16 cellular contexts compared by ENCODE assay signal in the genomic region with DNA sequence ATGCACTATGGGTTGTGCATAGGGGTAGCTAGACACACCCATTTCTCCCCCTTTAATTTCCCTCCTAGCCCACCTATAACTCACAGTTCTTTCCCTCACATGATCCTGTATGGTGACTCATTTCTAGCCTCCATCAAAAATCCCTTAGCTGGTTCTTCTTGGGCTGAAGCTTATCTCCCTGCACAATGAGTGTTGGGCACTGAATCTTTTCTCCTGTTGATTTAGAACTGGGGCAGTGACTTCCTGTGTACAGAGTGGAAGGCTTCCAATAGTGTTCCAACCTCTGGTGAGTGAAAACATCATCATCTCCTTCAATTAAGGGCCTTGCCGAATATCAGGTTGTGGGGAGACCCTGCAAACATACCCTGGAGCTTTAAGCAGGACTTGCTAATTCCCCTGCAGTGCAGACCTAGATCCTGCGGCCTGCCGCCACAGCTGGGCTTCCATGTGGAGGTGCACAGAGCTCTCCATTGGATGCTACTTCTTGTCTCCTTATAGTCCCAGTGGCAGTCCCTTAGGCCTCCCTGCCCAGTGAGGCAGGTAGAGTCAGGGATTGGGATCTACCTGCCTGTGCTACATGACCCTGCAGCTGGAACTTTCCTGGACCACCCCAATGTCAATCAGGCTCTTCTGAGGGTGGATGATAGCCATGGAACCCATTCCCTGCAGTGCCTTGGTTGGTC.
DNase-seq lines count a peak whose midpoint lies in the region; ATAC-seq and TF ChIP-seq lines count a peak whose summit lies in the region.
"Had no signal": no experiment of that assay in that cellular context is flagged by ENCODE, and none has a peak within 500 bp of the region (broad histone marks: within the 10 kb centered on the region; RNA-seq: fewer than 3 reads in every experiment).

No MANE protein-coding gene starts in this region.

- intact Hi-C loops in mammary epithelial cell (cut with micrococcal nuclease) (no loop called here), breast epithelium (cut with DNase I; ENCODE audit: low total_unique reads) (no loop called here)

- in situ Hi-C loops in mammary epithelial cell (cut with MboI; ENCODE audit: low sequenced_read_pairs in 2 of 2) = no loop called here

- no peak overlapping the region for H3K9ac ChIP-seq in mammary epithelial cell (ENCODE audit: insufficient read depth, low read length)

- no peaks in the 10 kb centered on the region for H4K20me1 ChIP-seq in mammary epithelial cell (ENCODE audit: insufficient read depth, low read length)

- H2AFZ ChIP-seq in mammary epithelial cell (ENCODE audit: low read depth, low read length) = peak overlapping the region; percentile 37

- H3K27ac ChIP-seq in mammary epithelial cell (ENCODE audit: insufficient read depth, low read depth, low read length) (no peak overlapping the region), breast epithelium (no peak overlapping the region), epithelial cell of prostate (peak overlapping the region; percentile 7), thoracic aorta (peak overlapping the region; percentile 50 to 100)
- H3K27ac ChIP-seq: SJCRH30 had no signal

- H3K4me2 ChIP-seq in mammary epithelial cell (ENCODE audit: insufficient read depth, low read depth, low read length) = no peak overlapping the region

- H3K9me3 ChIP-seq in mammary epithelial cell (replicated peaks; ENCODE audit: insufficient read depth, low read length) = no peaks in the 10 kb centered on the region
- H3K9me3 ChIP-seq in breast epithelium = no peaks in the 10 kb centered on the region
- H3K9me3 ChIP-seq in T-helper 17 cell (ENCODE audit: control insufficient read depth, low read length, poor library complexity, severe bottlenecking) = no peaks in the 10 kb centered on the region
- H3K9me3 ChIP-seq in thoracic aorta = no peaks in the 10 kb centered on the region
- H3K9me3 ChIP-seq: sigmoid colon, SJCRH30 had no signal

- peak overlapping the region; percentile 9 for H3K4me3 Mint-ChIP-seq in T-helper 17 cell
- H3K4me3 Mint-ChIP-seq in activated T-cell treated with anti-CD3 and anti-CD28 coated beads, Interleukin-2, amount 50 U/mL, for 4 hours = no peak overlapping the region
- H3K4me3 Mint-ChIP-seq: activated T-cell treated with anti-CD3 and anti-CD28 coated beads, Interleukin-2, amount 50 U/mL, for 24 hours had no signal

- ATAC-seq in T-helper 17 cell = no peak
- ATAC-seq in thoracic aorta (ENCODE audit: insufficient number of reproducible peaks, low FRiP score, low read depth) = no peak
- ATAC-seq in activated T-cell treated with anti-CD3 and anti-CD28 coated beads, Interleukin-2, amount 50 U/mL, for 4 hours = no peak

- H3K4me3 ChIP-seq in mammary epithelial cell (replicated peaks in 1 of 3; ENCODE audit: insufficient read depth in 1 of 3, low read depth in 2 of 3, low read length in 3 of 3) = no peak overlapping the region
- H3K4me3 ChIP-seq in breast epithelium = no peak overlapping the region
- H3K4me3 ChIP-seq in thoracic aorta = no peak overlapping the region
- H3K4me3 ChIP-seq: sigmoid colon, SJCRH30 had no signal

- H3K27me3 Mint-ChIP-seq in T-helper 17 cell = no peaks in the 10 kb centered on the region
- no peaks in the 10 kb centered on the region for H3K27me3 Mint-ChIP-seq in activated T-cell treated with anti-CD3 and anti-CD28 coated beads, Interleukin-2, amount 50 U/mL, for 4 hours (ENCODE audit: low read depth)
- H3K27me3 Mint-ChIP-seq: activated T-cell treated with anti-CD3 and anti-CD28 coated beads, Interleukin-2, amount 50 U/mL, for 24 hours had no signal

- H3K36me3 ChIP-seq in mammary epithelial cell (ENCODE audit: insufficient read depth, low read length) (no peaks in the 10 kb centered on the region), breast epithelium (no peaks in the 10 kb centered on the region), thoracic aorta (no peaks in the 10 kb centered on the region)
- H3K36me3 ChIP-seq: sigmoid colon, SJCRH30 had no signal

- no peak overlapping the region for H3K27ac Mint-ChIP-seq in T-helper 17 cell
- H3K27ac Mint-ChIP-seq: activated T-cell treated with anti-CD3 and anti-CD28 coated beads, Interleukin-2, amount 50 U/mL, for 24 hours had no signal

- peaks cover 45% of the 10 kb centered on the region for H3K4me1 ChIP-seq in mammary epithelial cell (ENCODE audit: insufficient read depth, low read length)
- H3K4me1 ChIP-seq in breast epithelium = peaks cover 0 to 4% of the 10 kb centered on the region in 2 donors
- peaks cover 31 to 78% of the 10 kb centered on the region in 2 donors for H3K4me1 ChIP-seq in thoracic aorta (ENCODE audit: control insufficient read depth in 1 of 2, low read depth in 2 of 2)

- no peaks in the 10 kb centered on the region for H3K9me3 Mint-ChIP-seq in activated T-cell treated with anti-CD3 and anti-CD28 coated beads, Interleukin-2, amount 50 U/mL, for 4 hours
- H3K9me3 Mint-ChIP-seq: activated T-cell treated with anti-CD3 and anti-CD28 coated beads, Interleukin-2, amount 50 U/mL, for 24 hours had no signal

- no TSS peak for BruUV-seq in mammary epithelial cell (replicated peaks; lab: Mats Ljungman, UMichigan)

- CTCF ChIA-PET in mammary epithelial cell (lab: Charles Lee; ENCODE audit: low non-redundant PET) = interaction anchor here (0.6 kb wide), 1 partner anchor 24 kb away, joined by 4 read pairs; no protein-coding TSS in a partner anchor

- H3K27me3 ChIP-seq in mammary epithelial cell (ENCODE audit: insufficient read depth, low read length) (no peaks in the 10 kb centered on the region), breast epithelium (no peaks in the 10 kb centered on the region), thoracic aorta (replicated peaks; ENCODE audit: insufficient read depth) (no peaks in the 10 kb centered on the region)
- H3K27me3 ChIP-seq: sigmoid colon, SJCRH30 had no signal

- dilution Hi-C loops in mammary epithelial cell (cut with HindIII; ENCODE audit: low sequenced_read_pairs) = loop anchor here (5.0 kb wide), 2 partner anchors 50 to 130 kb away; no protein-coding TSS in a partner anchor

- no peaks in the 10 kb centered on the region for H3K79me2 ChIP-seq in mammary epithelial cell (ENCODE audit: insufficient read depth, low read length)

- WGBS in mammary epithelial cell (ENCODE audit: low coverage, missing lambda C conversion rate) = 100% methylated on average over 3 of the region's 3 CpGs

- DNase-seq in mammary epithelial cell = peak; percentile 31
- no peak for DNase-seq in breast epithelium (ENCODE audit: low spot score in 2 of 2)
- no peak for DNase-seq in T-helper 17 cell
- DNase-seq in epithelial cell of prostate (ENCODE audit: low read depth, low spot score) = no peak
- no peak for DNase-seq in thoracic aorta (ENCODE audit: low spot score)
- DNase-seq in activated T-cell treated with anti-CD3 and anti-CD28 coated beads, Interleukin-2, amount 50 U/mL, for 4 hours = no peak
- no peak for DNase-seq in Ammon's horn (ENCODE audit: low spot score)
- DNase-seq in NOMO-1 treated with dmso at 0.1 percent for 144 hours (lab: John Stamatoyannopoulos, UW; ENCODE audit: unreplicated experiment) = no peak
- DNase-seq: activated CD4-positive, alpha-beta T cell treated with anti-CD3 and anti-CD28 coated beads, Interleukin-2, amount 50 U/mL, for 1 hour; activated T-cell treated with anti-CD3 and anti-CD28 coated beads, Interleukin-2, amount 50 U/mL, for 24 hours; NCI-H146; NCI-H345; sigmoid colon; SJCRH30; stimulated activated CD4-positive, alpha-beta T cell treated with anti-CD3 and anti-CD28 coated beads, Interleukin-2, amount 100 ng/mL, for 24 hours; T1000 had no signal

- H3K4me1 Mint-ChIP-seq in T-helper 17 cell = peaks cover 42% of the 10 kb centered on the region
- peaks cover 53% of the 10 kb centered on the region for H3K4me1 Mint-ChIP-seq in activated T-cell treated with anti-CD3 and anti-CD28 coated beads, Interleukin-2, amount 50 U/mL, for 4 hours (ENCODE audit: low read depth)

- TF ChIP-seq POLR2A in breast epithelium (IDR thresholded peaks at IDR 0.05) = no peak

- no peak for TF ChIP-seq CTCF in mammary epithelial cell (conservative IDR thresholded peaks at IDR 0.05 in 1 of 2, IDR thresholded peaks at IDR 0.05 in 1 of 2; ENCODE audit: extremely low read depth in 1 of 2, insufficient read depth in 1 of 2, low read depth in 1 of 2, low read length in 2 of 2)
- no peak for TF ChIP-seq CTCF in breast epithelium (IDR thresholded peaks at IDR 0.05)
- no peak for TF ChIP-seq CTCF in thoracic aorta (IDR thresholded peaks at IDR 0.05)

- peaks cover 2% of the 10 kb centered on the region for H3K36me3 Mint-ChIP-seq in T-helper 17 cell (ENCODE audit: low read depth)
- H3K36me3 Mint-ChIP-seq in activated T-cell treated with anti-CD3 and anti-CD28 coated beads, Interleukin-2, amount 50 U/mL, for 4 hours (ENCODE audit: insufficient read depth) = no peaks in the 10 kb centered on the region

Comparison
In these comparisons a context has a peak if more than half of its experiments do, and no peak if none do; other contexts are left out.
1. H3K27ac ChIP-seq: peak in epithelial cell of prostate (single experiment) and thoracic aorta (2 of 2); none in mammary epithelial cell (single experiment) and breast epithelium (0 of 2).